35 cellular contexts compared by ENCODE assay signal in the genomic region with DNA sequence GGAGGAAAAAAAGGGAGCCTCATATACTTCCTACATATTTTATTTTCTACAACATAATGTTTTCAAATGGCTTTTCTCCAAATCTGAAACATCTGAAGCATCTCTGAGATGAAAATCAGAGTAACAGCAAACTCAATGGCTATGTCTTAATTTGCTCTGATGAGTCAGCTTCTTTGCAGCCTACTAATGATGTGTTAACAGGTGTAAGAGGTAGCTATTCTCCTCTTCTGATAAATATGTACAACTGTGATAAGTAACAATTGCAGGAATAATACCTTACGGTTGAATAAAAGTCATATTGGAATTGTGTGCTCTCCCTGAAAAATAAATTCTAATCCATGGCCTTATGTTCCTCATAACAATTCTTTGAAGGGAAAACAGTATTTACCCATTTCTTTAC. TPM values are rescaled to one million over a fixed set of nuclear protein-coding genes. Genes with fewer than 3 reads are reported as not detected.
DNase-seq lines count a peak whose midpoint lies in the region; ATAC-seq, FAIRE-seq and TF ChIP-seq lines count a peak whose summit lies in the region.
"Had no signal": no experiment of that assay in that cellular context is flagged by ENCODE, and none has a peak within 500 bp of the region (broad histone marks: within the 10 kb centered on the region; RNA-seq: fewer than 3 reads in every experiment).

No MANE protein-coding gene starts in this region.

- POLR2A ChIA-PET in MCF 10A (lab: Yijun Ruan, JAX) (interaction anchor here (4.2 kb wide), 1 partner anchor 12 kb away, joined by 18 read pairs; no protein-coding TSS in a partner anchor), HCT116 (lab: Charles Lee) (no interaction called here)

- H3K9me2 ChIP-seq in HCT116 (ENCODE audit: insufficient read depth), result no peaks in the 10 kb centered on the region

- FAIRE-seq in bronchial epithelial cell (lab: Jason Lieb, UNC), result no peak

- H3K4me2 ChIP-seq in HCT116 (ENCODE audit: low read length), result peak overlapping the region; percentile 23; the same call in 1 of the 2 replicates
- peak overlapping the region; percentile 25 for H3K4me2 ChIP-seq in osteoblast (ENCODE audit: insufficient read depth, low read length)
- H3K4me2 ChIP-seq: BLaER1 had no signal

- DNase-seq in MCF 10A (ENCODE audit: unreplicated experiment) (no peak), breast epithelium (ENCODE audit: low spot score in 2 of 2) (no peak), HCT116 (ENCODE audit: low read depth, low spot score) (no peak), bronchial epithelial cell (ENCODE audit: low read depth) (peak; percentile 39), osteoblast (ENCODE audit: insufficient read length, low spot score, missing footprints) (no peak), HCEC 1CT (no peak), NCI-H187 treated with DMSO at 0.1 percent for 48 hours (lab: John Stamatoyannopoulos, UW) (no peak)
- no peak for DNase-seq in activated naive CD8-positive, alpha-beta T cell treated with anti-CD3 and anti-CD28 coated beads for 36 hours
- DNase-seq: activated CD4-positive, alpha-beta T cell treated with anti-CD3 and anti-CD28 coated beads, Interleukin-2, amount 10 ng/mL, durations not matched to agents 24 days and 14 days; anterior cingulate cortex; caudate nucleus; DMS 273 treated with DMSO at 0.1 percent for 48 hours; effector memory CD4-positive, alpha-beta T cell; mucosa of descending colon; natural killer cell; NCI-H1092; NCI-H2081; NCI-H526; nucleus accumbens; psoas muscle; T-cell; transverse colon had no signal

- no peaks in the 10 kb centered on the region for H3K36me3 ChIP-seq in breast epithelium
- H3K36me3 ChIP-seq in HCT116 (ENCODE audit: control insufficient read depth in 1 of 2, insufficient read depth in 2 of 2, low read length in 2 of 2), result no peaks in the 10 kb centered on the region
- no peaks in the 10 kb centered on the region for H3K36me3 ChIP-seq in bronchial epithelial cell (ENCODE audit: control insufficient read depth, insufficient read depth, low read length)
- no peaks in the 10 kb centered on the region for H3K36me3 ChIP-seq in osteoblast (ENCODE audit: insufficient read depth, low read length)
- H3K36me3 ChIP-seq: BLaER1, SJSA1, transverse colon had no signal

- H3K4me3 Mint-ChIP-seq in MCF 10A (ENCODE audit: unreplicated experiment), result no peak overlapping the region
- H3K4me3 Mint-ChIP-seq in activated naive CD8-positive, alpha-beta T cell treated with anti-CD3 and anti-CD28 coated beads for 36 hours, result no peak overlapping the region
- H3K4me3 Mint-ChIP-seq: activated CD4-positive, alpha-beta T cell treated with anti-CD3 and anti-CD28 coated beads, Interleukin-2, amount 10 ng/mL, durations not matched to agents 24 days and 14 days; IgD-negative memory B cell; natural killer cell; stimulated activated memory B cell treated with anti-CD40 and anti-IgM and Interleukin-4, amounts not matched to agents 10 μg/mL and 1 μg/mL and 100 μg/mL, for 72 hours; T-cell; WTC11 had no signal

- H3K27me3 ChIP-seq in breast epithelium, result no peaks in the 10 kb centered on the region
- H3K27me3 ChIP-seq in HCT116 (ENCODE audit: insufficient read depth, low read length), result no peaks in the 10 kb centered on the region
- no peaks in the 10 kb centered on the region for H3K27me3 ChIP-seq in bronchial epithelial cell (ENCODE audit: control insufficient read depth, insufficient read depth, low read length)
- H3K27me3 ChIP-seq in osteoblast (ENCODE audit: insufficient read depth, low read length), result no peaks in the 10 kb centered on the region
- H3K27me3 ChIP-seq: BLaER1, SJSA1, transverse colon had no signal

- no peaks in the 10 kb centered on the region for H4K20me1 ChIP-seq in HCT116 (ENCODE audit: insufficient read depth)
- no peaks in the 10 kb centered on the region for H4K20me1 ChIP-seq in osteoblast (ENCODE audit: insufficient read depth, low read length)
- H4K20me1 ChIP-seq: BLaER1 had no signal

- RAD21 ChIA-PET in HCT116 (lab: Charles Lee; ENCODE audit: low non-redundant PET in 1 of 2, low total read pairs in 2 of 2, uncharacterized antibody in 2 of 2, unreplicated experiment in 2 of 2), result no interaction called here

- TF ChIP-seq CTCF in MCF 10A (IDR thresholded peaks at IDR 0.05; ENCODE audit: unreplicated experiment) (no peak), breast epithelium (IDR thresholded peaks at IDR 0.05) (no peak), HCT116 (IDR thresholded peaks at IDR 0.05 in 2 of 3, conservative IDR thresholded peaks at IDR 0.05 in 1 of 3; ENCODE audit: borderline replicate concordance in 1 of 3, insufficient read depth in 1 of 3, low read depth in 2 of 3, low read length in 2 of 3) (no peak), bronchial epithelial cell (IDR thresholded peaks at IDR 0.05; ENCODE audit: insufficient read depth, low read length, severe bottlenecking) (no peak), osteoblast (IDR thresholded peaks at IDR 0.05; ENCODE audit: extremely low read depth, low read depth, low read length) (no peak)

- H3K27ac Mint-ChIP-seq in MCF 10A (ENCODE audit: low read depth, unreplicated experiment), result peak overlapping the region; percentile 31
- no peak overlapping the region for H3K27ac Mint-ChIP-seq in activated naive CD8-positive, alpha-beta T cell treated with anti-CD3 and anti-CD28 coated beads for 36 hours
- H3K27ac Mint-ChIP-seq: activated CD4-positive, alpha-beta T cell treated with anti-CD3 and anti-CD28 coated beads, Interleukin-2, amount 10 ng/mL, durations not matched to agents 24 days and 14 days; activated naive CD4-positive, alpha-beta T cell treated with anti-CD3 and anti-CD28 coated beads, Interleukin-2, amount 50 U/mL, for 72 hours; IgD-negative memory B cell; natural killer cell; stimulated activated memory B cell treated with anti-CD40 and anti-IgM and Interleukin-4, amounts not matched to agents 10 μg/mL and 1 μg/mL and 100 μg/mL, for 72 hours; T-cell; WTC11 had no signal

- H3K9me3 Mint-ChIP-seq in MCF 10A (ENCODE audit: unreplicated experiment), result peaks cover 7% of the 10 kb centered on the region
- no peaks in the 10 kb centered on the region for H3K9me3 Mint-ChIP-seq in activated naive CD8-positive, alpha-beta T cell treated with anti-CD3 and anti-CD28 coated beads for 36 hours
- H3K9me3 Mint-ChIP-seq: activated CD4-positive, alpha-beta T cell treated with anti-CD3 and anti-CD28 coated beads, Interleukin-2, amount 10 ng/mL, durations not matched to agents 24 days and 14 days; activated naive CD4-positive, alpha-beta T cell treated with anti-CD3 and anti-CD28 coated beads, Interleukin-2, amount 50 U/mL, for 72 hours; stimulated activated memory B cell treated with anti-CD40 and anti-IgM and Interleukin-4, amounts not matched to agents 10 μg/mL and 1 μg/mL and 100 μg/mL, for 72 hours; T-cell; WTC11 had no signal

- H3K4me1 ChIP-seq in breast epithelium (no peaks in the 10 kb centered on the region), HCT116 (ENCODE audit: control insufficient read depth in 1 of 2, insufficient read depth in 2 of 2, low read length in 2 of 2) (peaks cover 10 to 11% of the 10 kb centered on the region in 2 experiments), osteoblast (ENCODE audit: insufficient read depth, low read length) (peaks cover 7% of the 10 kb centered on the region)
- H3K4me1 ChIP-seq: BLaER1, SJSA1 had no signal

- peak overlapping the region; percentile 37 for H2AFZ ChIP-seq in HCT116 (ENCODE audit: low read depth, low read length, poor library complexity, severe bottlenecking)
- H2AFZ ChIP-seq in osteoblast (ENCODE audit: low read length), result no peak overlapping the region

- H3K9ac ChIP-seq in HCT116 (ENCODE audit: low read length), result no peak overlapping the region
- H3K9ac ChIP-seq: BLaER1 had no signal

- intact Hi-C loops in MCF 10A (cut with micrococcal nuclease) (no loop called here), breast epithelium (cut with DNase I; ENCODE audit: low total_unique reads) (no loop called here), HCT116 (cut with micrococcal nuclease) (no loop called here)

- H3K4me1 Mint-ChIP-seq in MCF 10A (ENCODE audit: insufficient read depth, unreplicated experiment), result peaks cover 6% of the 10 kb centered on the region
- H3K4me1 Mint-ChIP-seq in activated naive CD8-positive, alpha-beta T cell treated with anti-CD3 and anti-CD28 coated beads for 36 hours, result no peaks in the 10 kb centered on the region
- H3K4me1 Mint-ChIP-seq: activated CD4-positive, alpha-beta T cell treated with anti-CD3 and anti-CD28 coated beads, Interleukin-2, amount 10 ng/mL, durations not matched to agents 24 days and 14 days; IgD-negative memory B cell; natural killer cell; stimulated activated memory B cell treated with anti-CD40 and anti-IgM and Interleukin-4, amounts not matched to agents 10 μg/mL and 1 μg/mL and 100 μg/mL, for 72 hours; T-cell; WTC11 had no signal

- no peak overlapping the region for H3K4me3 ChIP-seq in breast epithelium
- no peak overlapping the region for H3K4me3 ChIP-seq in HCT116 (replicated peaks in 1 of 2; ENCODE audit: low read depth in 1 of 2, low read length in 2 of 2)
- H3K4me3 ChIP-seq in bronchial epithelial cell (ENCODE audit: low read depth, low read length), result no peak overlapping the region
- no peak overlapping the region for H3K4me3 ChIP-seq in osteoblast (ENCODE audit: insufficient read depth, low read length)
- H3K4me3 ChIP-seq: BLaER1, coronary artery, lung, mucosa of descending colon, psoas muscle, SJSA1, transverse colon had no signal

- ATAC-seq in HCT116, result no peak
- ATAC-seq: activated naive CD4-positive, alpha-beta T cell treated with anti-CD3 and anti-CD28 coated beads, Interleukin-2, amount 50 U/mL, for 72 hours; natural killer cell; Panc1; psoas muscle; stimulated activated memory B cell treated with anti-CD40 and anti-IgM and Interleukin-4, amounts not matched to agents 10 μg/mL and 1 μg/mL and 100 μg/mL, for 72 hours; T-cell; WTC11 had no signal

- no peaks in the 10 kb centered on the region for H3K27me3 Mint-ChIP-seq in MCF 10A (ENCODE audit: insufficient read depth, unreplicated experiment)
- no peaks in the 10 kb centered on the region for H3K27me3 Mint-ChIP-seq in activated naive CD8-positive, alpha-beta T cell treated with anti-CD3 and anti-CD28 coated beads for 36 hours
- H3K27me3 Mint-ChIP-seq: activated CD4-positive, alpha-beta T cell treated with anti-CD3 and anti-CD28 coated beads, Interleukin-2, amount 10 ng/mL, durations not matched to agents 24 days and 14 days; IgD-negative memory B cell; stimulated activated memory B cell treated with anti-CD40 and anti-IgM and Interleukin-4, amounts not matched to agents 10 μg/mL and 1 μg/mL and 100 μg/mL, for 72 hours; T-cell had no signal

- no peak for TF ChIP-seq RAD21 in HCT116 (IDR thresholded peaks at IDR 0.05; ENCODE audit: low read depth)

- BruUV-seq in MCF 10A (replicated peaks; lab: Mats Ljungman, UMichigan) (no TSS peak), HCT116 (replicated peaks; lab: Mats Ljungman, UMichigan) (no TSS peak)

- CTCF ChIA-PET in MCF 10A (lab: Yijun Ruan, JAX), result interaction anchor here (0.6 to 1.4 kb wide), 5 partner anchors 39 to 927 kb away, joined by 3 read pairs; no protein-coding TSS in a partner anchor
- CTCF ChIA-PET in HCT116 (lab: Charles Lee), result no interaction called here

- TF ChIP-seq POLR2A in breast epithelium (IDR thresholded peaks at IDR 0.05) (no peak), HCT116 (IDR thresholded peaks at IDR 0.05; ENCODE audit: borderline replicate concordance, extremely low read depth, insufficient read depth, insufficient read length) (no peak)

- H3K27ac ChIP-seq in breast epithelium (no peak overlapping the region), HCT116 (ENCODE audit: low read depth, low read length) (peak overlapping the region; percentile 31; the same call in 1 of the 2 replicates), osteoblast (ENCODE audit: low read depth, low read length) (no peak overlapping the region)
- H3K27ac ChIP-seq: BLaER1, coronary artery, psoas muscle, SJSA1, transverse colon had no signal

- H3K9me3 ChIP-seq in breast epithelium, result no peaks in the 10 kb centered on the region
- H3K9me3 ChIP-seq in HCT116 (ENCODE audit: control insufficient read depth in 1 of 2, insufficient read depth in 1 of 2, low read depth in 1 of 2, low read length in 2 of 2), result no peaks in the 10 kb centered on the region
- H3K9me3 ChIP-seq in osteoblast (ENCODE audit: low read depth, low read length), result no peaks in the 10 kb centered on the region
- H3K9me3 ChIP-seq: BLaER1, mucosa of descending colon, psoas muscle, SJSA1, transverse colon had no signal

- H3K79me2 ChIP-seq in HCT116 (ENCODE audit: insufficient read depth, low read length) (no peaks in the 10 kb centered on the region), osteoblast (ENCODE audit: insufficient read depth, low read length) (no peaks in the 10 kb centered on the region)

- H3K36me3 Mint-ChIP-seq in MCF 10A (ENCODE audit: insufficient read depth, unreplicated experiment), result no peaks in the 10 kb centered on the region
- H3K36me3 Mint-ChIP-seq in activated naive CD8-positive, alpha-beta T cell treated with anti-CD3 and anti-CD28 coated beads for 36 hours, result no peaks in the 10 kb centered on the region
- H3K36me3 Mint-ChIP-seq: activated naive CD4-positive, alpha-beta T cell treated with anti-CD3 and anti-CD28 coated beads, Interleukin-2, amount 50 U/mL, for 72 hours; IgD-negative memory B cell; natural killer cell; stimulated activated memory B cell treated with anti-CD40 and anti-IgM and Interleukin-4, amounts not matched to agents 10 μg/mL and 1 μg/mL and 100 μg/mL, for 72 hours; T-cell; WTC11 had no signal

RNA-seq across cellular contexts. Expression of gene GNAT3, which starts 45.2 kb away (rescaled TPM):
- total RNA-seq in MCF 10A (2022), result not detected in 2 replicates
- total RNA-seq in breast epithelium, result not detected
- total RNA-seq in HCT116 (2021; ENCODE audit: unreplicated experiment), result not detected
- polyA plus RNA-seq in HCT116 (2012), result not detected in 2 replicates
- not detected in 2 replicates for total RNA-seq in bronchial epithelial cell
- total RNA-seq in osteoblast, result not detected in 2 replicates
- not detected for total RNA-seq in activated naive CD8-positive, alpha-beta T cell treated with anti-CD3 and anti-CD28 coated beads for 36 hours
- total RNA-seq: activated CD4-positive, alpha-beta T cell treated with anti-CD3 and anti-CD28 coated beads, Interleukin-2, amount 10 ng/mL, durations not matched to agents 24 days and 14 days; activated CD8-positive, alpha-beta memory T cell treated with anti-CD3 and anti-CD28 coated beads for 36 hours; activated naive CD4-positive, alpha-beta T cell treated with anti-CD3 and anti-CD28 coated beads, Interleukin-2, amount 50 U/mL, for 72 hours; G401; kidney epithelial cell; lung; mucosa of descending colon; natural killer cell; psoas muscle; SJSA1; subcutaneous adipose tissue; T-cell; transverse colon; WTC11 had no signal
- polyA plus RNA-seq: IgD-negative memory B cell, lung, psoas muscle had no signal
